8 cellular contexts compared by ENCODE assay signal in the genomic region with DNA sequence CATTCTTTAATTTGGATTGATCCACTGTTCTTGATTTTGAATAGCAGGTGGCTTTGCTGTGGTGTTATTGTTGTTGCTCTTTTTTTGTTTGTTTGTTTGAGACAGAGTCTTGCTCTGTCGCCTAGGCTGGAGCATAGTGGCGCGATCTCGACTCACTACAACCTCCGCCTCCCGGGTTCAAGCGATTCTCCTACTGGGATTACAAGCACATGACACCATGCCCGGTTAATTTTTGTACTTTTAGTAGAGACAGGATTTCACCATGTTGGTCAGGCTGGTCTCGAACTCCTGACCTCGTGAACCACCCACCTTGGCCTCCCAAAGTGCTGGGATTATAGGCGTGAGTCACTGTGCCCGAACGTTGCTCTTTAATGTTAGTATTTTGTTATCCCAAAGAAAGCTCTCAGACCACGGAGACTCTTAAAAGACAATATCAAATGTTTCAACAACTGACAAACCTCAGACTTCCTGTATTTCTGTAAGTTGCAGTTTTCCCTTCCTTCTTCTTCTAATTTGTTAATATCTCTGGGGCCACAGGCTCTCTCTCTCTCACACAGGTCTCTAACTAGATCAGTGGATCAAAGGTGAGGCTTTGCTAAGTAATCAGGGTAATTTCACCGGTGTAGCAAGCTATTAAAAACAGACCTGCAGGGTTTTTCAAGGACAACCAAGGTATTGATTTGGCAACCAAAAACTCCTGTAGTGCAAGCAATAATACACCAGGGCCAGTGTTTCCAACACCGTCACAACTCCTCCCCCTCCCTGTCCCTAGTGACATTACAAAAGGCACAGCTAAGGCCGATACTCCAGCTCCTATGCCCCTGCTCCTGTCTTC. TPM values are rescaled to one million over a fixed set of nuclear protein-coding genes. Genes with fewer than 3 reads are reported as not detected.
DNase-seq lines count a peak whose midpoint lies in the region; ATAC-seq, FAIRE-seq and TF ChIP-seq lines count a peak whose summit lies in the region.

No MANE protein-coding gene starts in this region.

- RAD21 ChIA-PET in HCT116 (lab: Charles Lee; ENCODE audit: low non-redundant PET in 1 of 2, low total read pairs in 2 of 2, uncharacterized antibody in 2 of 2, unreplicated experiment in 2 of 2): no interaction called here

- no peak overlapping the region for H2BK120ac ChIP-seq in neuronal stem cell (ENCODE audit: low read depth, low read length)

- no peak for DNase-seq in GM12891 (ENCODE audit: insufficient read length, low spot score)
- DNase-seq in HCT116 (ENCODE audit: low read depth, low spot score): peak; percentile 89
- DNase-seq in NAMALWA (ENCODE audit: low spot score): peak; percentile 74
- peak; percentile 47 for DNase-seq in activated CD4-positive, alpha-beta T cell treated with anti-CD3 and anti-CD28 coated beads, Interleukin-2, amount 50 U/mL, for 1 hour
- peak; percentile 71 to 78 for DNase-seq in erythroblast (lab: John Stamatoyannopoulos, UW)
- DNase-seq in neuronal stem cell (ENCODE audit: low spot score): no peak
- DNase-seq in cerebellar nuclear complex (lab: John Stamatoyannopoulos, UW): no peak
- DNase-seq in frontal cortex (ENCODE audit: low spot score in 2 of 2): no peak

- no peak overlapping the region for H2BK15ac ChIP-seq in neuronal stem cell (ENCODE audit: low read length)

- no peak overlapping the region for H3K23ac ChIP-seq in neuronal stem cell (ENCODE audit: low read depth, low read length, poor library complexity)

- FAIRE-seq in GM12891 (lab: Jason Lieb, UNC) (no peak), frontal cortex (lab: Jason Lieb, UNC) (no peak)

- H3K36me3 ChIP-seq in HCT116 (ENCODE audit: control insufficient read depth in 1 of 2, insufficient read depth in 2 of 2, low read length in 2 of 2): no peaks in the 10 kb centered on the region
- no peaks in the 10 kb centered on the region for H3K36me3 ChIP-seq in neuronal stem cell (replicated peaks in 1 of 2; ENCODE audit: control insufficient read depth in 2 of 2, insufficient read depth in 2 of 2, low read length in 2 of 2)

- H4K91ac ChIP-seq in neuronal stem cell (ENCODE audit: low read depth, low read length, poor library complexity): no peak overlapping the region

- H4K8ac ChIP-seq in neuronal stem cell (ENCODE audit: low read depth, low read length): no peak overlapping the region

- H3K79me1 ChIP-seq in neuronal stem cell (ENCODE audit: low read depth, low read length): no peaks in the 10 kb centered on the region

- no peak for TF ChIP-seq CTCF in HCT116 (IDR thresholded peaks at IDR 0.05 in 2 of 3, conservative IDR thresholded peaks at IDR 0.05 in 1 of 3; ENCODE audit: borderline replicate concordance in 1 of 3, insufficient read depth in 1 of 3, low read depth in 2 of 3, low read length in 2 of 3)

- no peaks in the 10 kb centered on the region for H3K9me3 ChIP-seq in HCT116 (ENCODE audit: control insufficient read depth in 1 of 2, insufficient read depth in 1 of 2, low read depth in 1 of 2, low read length in 2 of 2)
- no peaks in the 10 kb centered on the region for H3K9me3 ChIP-seq in neuronal stem cell (replicated peaks in 1 of 2; ENCODE audit: control insufficient read depth in 2 of 2, insufficient read depth in 1 of 2, low read depth in 1 of 2, low read length in 2 of 2)

- H3K4me2 ChIP-seq in HCT116 (ENCODE audit: low read length) (peak overlapping the region; percentile 74), neuronal stem cell (ENCODE audit: insufficient read depth, low read length, poor library complexity, severe bottlenecking) (no peak overlapping the region)

- H3K27ac ChIP-seq in HCT116 (ENCODE audit: low read depth, low read length) (peak overlapping the region; percentile 90), neuronal stem cell (replicated peaks; ENCODE audit: low read length) (no peak overlapping the region)

- H3K9me2 ChIP-seq in HCT116 (ENCODE audit: insufficient read depth): no peaks in the 10 kb centered on the region

- 0 out of 2 replicates have a peak, but pooled peaks have one; percentile 20 for TF ChIP-seq RAD21 in HCT116 (IDR thresholded peaks at IDR 0.05; ENCODE audit: low read depth)

- TF ChIP-seq POLR2A in GM12891 (IDR thresholded peaks at IDR 0.05; ENCODE audit: low read depth, low read length) (no peak), HCT116 (IDR thresholded peaks at IDR 0.05; ENCODE audit: borderline replicate concordance, extremely low read depth, insufficient read depth, insufficient read length) (no peak), erythroblast (IDR thresholded peaks at IDR 0.05; ENCODE audit: low read length) (no peak)

- peaks cover 19 to 23% of the 10 kb centered on the region in 2 experiments for H3K4me1 ChIP-seq in HCT116 (ENCODE audit: control insufficient read depth in 1 of 2, insufficient read depth in 2 of 2, low read length in 2 of 2)
- peaks cover 2 to 8% of the 10 kb centered on the region in 2 donors for H3K4me1 ChIP-seq in neuronal stem cell (ENCODE audit: control insufficient read depth in 2 of 2, insufficient read depth in 1 of 2, low read depth in 1 of 2, low read length in 2 of 2)

- H3K4ac ChIP-seq in neuronal stem cell (ENCODE audit: low read length): no peak overlapping the region

- H2AFZ ChIP-seq in HCT116 (ENCODE audit: low read depth, low read length, poor library complexity, severe bottlenecking): peak overlapping the region; percentile 91
- H2AFZ ChIP-seq in neuronal stem cell (ENCODE audit: low read length): peak overlapping the region; percentile 90

- H2BK12ac ChIP-seq in neuronal stem cell (ENCODE audit: low read length): no peak overlapping the region

- POLR2A ChIA-PET in HCT116 (lab: Charles Lee): interaction anchor here (0.8 to 2.4 kb wide), 5 partner anchors 9 to 32 kb away, joined by 3 to 20 read pairs (median 4); no protein-coding TSS in a partner anchor

- intact Hi-C loops in HCT116 (cut with micrococcal nuclease): loop anchor here (1.0 to 5.0 kb wide), 2 partner anchors 48 to 95 kb away; no protein-coding TSS in a partner anchor

- H3K27me3 ChIP-seq in HCT116 (ENCODE audit: insufficient read depth, low read length) (no peaks in the 10 kb centered on the region), neuronal stem cell (ENCODE audit: control insufficient read depth in 3 of 3, insufficient read depth in 3 of 3, low read depth in 1 of 3, low read length in 3 of 3) (no peaks in the 10 kb centered on the region)

- no peak overlapping the region for H3K18ac ChIP-seq in neuronal stem cell (ENCODE audit: low read length)

- CTCF ChIA-PET in HCT116 (lab: Charles Lee): interaction anchor here (0.8 kb wide), 2 partner anchors 9 kb away, joined by 3 read pairs; no protein-coding TSS in a partner anchor

- BruUV-seq in HCT116 (replicated peaks; lab: Mats Ljungman, UMichigan): no TSS peak

- peak overlapping the region; percentile 51 for H3K9ac ChIP-seq in HCT116 (ENCODE audit: low read length)
- no peak overlapping the region for H3K9ac ChIP-seq in neuronal stem cell (ENCODE audit: low read depth, low read length, poor library complexity)

- H2AK5ac ChIP-seq in neuronal stem cell (ENCODE audit: low read depth, low read length): no peak overlapping the region

- WGBS in neuronal stem cell (ENCODE audit: extremely low coverage in 2 of 2, insufficient read length in 2 of 2, insufficient replicate concordance in 1 of 2), 2 donors: no CpG with 5 or more reads among the region's 17 CpGs

- ATAC-seq in HCT116: peak; percentile 96

- H3K14ac ChIP-seq in neuronal stem cell (ENCODE audit: low read length): no peak overlapping the region

- H4K20me1 ChIP-seq in HCT116 (ENCODE audit: insufficient read depth): no peaks in the 10 kb centered on the region

- no peaks in the 10 kb centered on the region for H3K79me2 ChIP-seq in HCT116 (ENCODE audit: insufficient read depth, low read length)

- no peak overlapping the region for H2BK5ac ChIP-seq in neuronal stem cell (ENCODE audit: low read length)

- peak overlapping the region in 1 of 2 experiments; percentile 35; a peak in 3 of 4 replicates for H3K4me3 ChIP-seq in HCT116 (replicated peaks in 1 of 2; ENCODE audit: low read depth in 1 of 2, low read length in 2 of 2)
- H3K4me3 ChIP-seq in neuronal stem cell (ENCODE audit: low read length in 2 of 2): no peak overlapping the region

TF ChIP-seq in GM12891, 5 proteins besides CTCF, POLR2A, EP300 and RAD21:
- TF ChIP-seq SPI1 (IDR thresholded peaks at IDR 0.05; ENCODE audit: low read depth, low read length) (peak; percentile 64), TAF1 (IDR thresholded peaks at IDR 0.05; ENCODE audit: low read depth, low read length) (no peak)

TF ChIP-seq in HCT116, 20 proteins besides CTCF, POLR2A, EP300 and RAD21:
- TF ChIP-seq CEBPB (IDR thresholded peaks at IDR 0.05; ENCODE audit: low read depth) (peak; percentile 17; the same call in 1 of the 2 replicates), EGR1 (IDR thresholded peaks at IDR 0.05; ENCODE audit: low read depth) (peak; percentile 5; the same call in 1 of the 2 replicates), SP1 (IDR thresholded peaks at IDR 0.05; ENCODE audit: low read depth) (no peak), CBX3 (IDR thresholded peaks at IDR 0.05; ENCODE audit: low read depth) (peak; percentile 52), TCF7L2 (IDR thresholded peaks at IDR 0.05; ENCODE audit: borderline replicate concordance, extremely low read depth, insufficient read depth, insufficient read length) (peak; percentile 47)

RNA-seq across cellular contexts. Expression of a gene that starts 48.8 kb away (rescaled TPM):
- 19.2 TPM for polyA plus RNA-seq in GM12891 (2012; ENCODE audit: low read depth, missing spikeins)
- total RNA-seq in HCT116 (2021; ENCODE audit: unreplicated experiment) (33.8 TPM), frontal cortex (4.1 TPM)
- polyA plus RNA-seq in HCT116 (2012): 14.3 and 15.7 TPM in 2 replicates
- 31.6 TPM for polyA plus RNA-seq in neuronal stem cell (2013, experiment 1 of 2)
- 32.6 TPM for polyA plus RNA-seq in neuronal stem cell (2013, experiment 2 of 2)

Comparison
In these comparisons a context has a peak if more than half of its experiments do, and no peak if none do; other contexts are left out.
1. DNase-seq: peak in HCT116 (single experiment), NAMALWA (single experiment), activated CD4-positive, alpha-beta T cell treated with anti-CD3 and anti-CD28 coated beads, Interleukin-2, amount 50 U/mL, for 1 hour (single experiment) and erythroblast (2 of 2); none in GM12891 (single experiment), neuronal stem cell (single experiment), cerebellar nuclear complex (0 of 2) and frontal cortex (0 of 2).